ENCODE assay signal across 3 cellular contexts in genomic region chr6:13103169-13103568, GRCh38.
TF ChIP-seq lines count a peak whose summit lies in the region.

No MANE protein-coding gene starts in this region.

TF ChIP-seq in A549, 52 proteins besides CTCF, POLR2A, EP300 and RAD21:
- peak; percentile 62 for TF ChIP-seq MAFK (IDR thresholded peaks at IDR 0.05; ENCODE audit: partially characterized antibody)
- no peak for TF ChIP-seq HDAC2 (IDR thresholded peaks at IDR 0.05)

TF ChIP-seq in IMR-90, 13 proteins besides CTCF, POLR2A, EP300 and RAD21:
- TF ChIP-seq MAFK (IDR thresholded peaks at IDR 0.05; ENCODE audit: low read depth, low read length) = peak; percentile 62; the same call in 1 of the 2 replicates
- TF ChIP-seq MAZ (IDR thresholded peaks at IDR 0.05; ENCODE audit: borderline replicate concordance, low read depth, low read length) = no peak

TF ChIP-seq in H1, 55 proteins besides CTCF, POLR2A, EP300 and RAD21:
- TF ChIP-seq RXRA (IDR thresholded peaks at IDR 0.05; ENCODE audit: insufficient read depth, low read depth, low read length) (no peak), MAFK (IDR thresholded peaks at IDR 0.05; ENCODE audit: low read depth, low read length) (peak; percentile 42; the same call in 1 of the 2 replicates)
